1 cellular context compared by ENCODE assay signal in genomic region chr9:94975480-94976452, GRCh38.
A peak's percentile ranks its signal among the peaks of the same experiment; 100 is the strongest.
TF ChIP-seq lines count a peak whose summit lies in the region.

No MANE protein-coding gene starts in this region.

TF ChIP-seq in HepG2, 621 proteins besides CTCF, POLR2A, EP300 and RAD21 (continued from another document and continues in another):
- TF ChIP-seq RERE (CRISPR knock-in tag; IDR thresholded peaks at IDR 0.05; ENCODE audit: low read depth) (no peak), DMAP1 (CRISPR knock-in tag; IDR thresholded peaks at IDR 0.05) (no peak), STAG1 (CRISPR knock-in tag; IDR thresholded peaks at IDR 0.05) (no peak), BCL3 (CRISPR knock-in tag; IDR thresholded peaks at IDR 0.05) (no peak), TBL1XR1 (IDR thresholded peaks at IDR 0.05; ENCODE audit: borderline replicate concordance, low read length, partially characterized antibody) (no peak), ZNF574 (CRISPR knock-in tag; IDR thresholded peaks at IDR 0.05) (no peak), TEAD2 (CRISPR knock-in tag; IDR thresholded peaks at IDR 0.05) (no peak), ZNF512 (CRISPR knock-in tag; IDR thresholded peaks at IDR 0.05) (no peak), ELF1 (CRISPR knock-in tag; IDR thresholded peaks at IDR 0.05) (no peak), ZNF546 (CRISPR knock-in tag; conservative IDR thresholded peaks at IDR 0.05) (no peak), PHF20 (CRISPR knock-in tag; IDR thresholded peaks at IDR 0.05) (no peak), SATB2 (CRISPR knock-in tag; IDR thresholded peaks at IDR 0.05) (no peak), ZNF564 (CRISPR knock-in tag; IDR thresholded peaks at IDR 0.05) (no peak), ZNF703 (CRISPR knock-in tag; IDR thresholded peaks at IDR 0.05; ENCODE audit: borderline replicate concordance) (no peak), ZBTB34 (CRISPR knock-in tag; IDR thresholded peaks at IDR 0.05) (no peak), MAFG (CRISPR knock-in tag; IDR thresholded peaks at IDR 0.05) (no peak), TEF (CRISPR knock-in tag; IDR thresholded peaks at IDR 0.05) (no peak), ZNF510 (CRISPR knock-in tag; IDR thresholded peaks at IDR 0.05; ENCODE audit: low read depth) (no peak), SYNCRIP (IDR thresholded peaks at IDR 0.05; ENCODE audit: insufficient read depth, low read depth, low read length) (no peak), MLX (CRISPR knock-in tag; IDR thresholded peaks at IDR 0.05) (no peak), ATF1 (CRISPR knock-in tag; IDR thresholded peaks at IDR 0.05) (no peak), CBX1 (IDR thresholded peaks at IDR 0.05; ENCODE audit: low read depth) (no peak), GABPA (IDR thresholded peaks at IDR 0.05; ENCODE audit: low read depth, low read length) (no peak), GABPA (CRISPR knock-in tag; IDR thresholded peaks at IDR 0.05; ENCODE audit: low read depth) (no peak), SALL1 (CRISPR knock-in tag; IDR thresholded peaks at IDR 0.05) (peak; percentile 77), ZNF781 (CRISPR knock-in tag; IDR thresholded peaks at IDR 0.05; ENCODE audit: borderline replicate concordance, not compliant biosample characterization) (no peak), ZNF577 (CRISPR knock-in tag; IDR thresholded peaks at IDR 0.05; ENCODE audit: borderline replicate concordance, low read depth) (no peak), PRMT3 (CRISPR knock-in tag; IDR thresholded peaks at IDR 0.05; ENCODE audit: borderline replicate concordance, low read depth) (no peak), STAT5B (CRISPR knock-in tag; IDR thresholded peaks at IDR 0.05) (no peak), ZNF12 (CRISPR knock-in tag; IDR thresholded peaks at IDR 0.05) (no peak), IKZF5 (CRISPR knock-in tag; IDR thresholded peaks at IDR 0.05) (peak; percentile 50; the same call in 1 of the 2 replicates), EZH2 (conservative IDR thresholded peaks at IDR 0.05; ENCODE audit: low read depth, low read length) (no peak), MED1 (CRISPR knock-in tag; IDR thresholded peaks at IDR 0.05) (peak; percentile 46; the same call in 1 of the 2 replicates), ZZZ3 (CRISPR knock-in tag; IDR thresholded peaks at IDR 0.05; ENCODE audit: borderline replicate concordance) (no peak), ZSCAN25 (CRISPR knock-in tag; IDR thresholded peaks at IDR 0.05) (no peak), ZNF543 (CRISPR knock-in tag; IDR thresholded peaks at IDR 0.05) (no peak), CENPX (CRISPR knock-in tag; IDR thresholded peaks at IDR 0.05) (no peak), ZNF136 (CRISPR knock-in tag; IDR thresholded peaks at IDR 0.05; ENCODE audit: low read depth) (no peak), POLR2G (IDR thresholded peaks at IDR 0.05; ENCODE audit: low read depth, low read length) (no peak), ZNF326 (CRISPR knock-in tag; IDR thresholded peaks at IDR 0.05; ENCODE audit: borderline replicate concordance) (no peak), HMGA1 (CRISPR knock-in tag; conservative IDR thresholded peaks at IDR 0.05) (no peak), ZNF891 (CRISPR knock-in tag; IDR thresholded peaks at IDR 0.05) (peak; percentile 49; the same call in 1 of the 2 replicates), ZFP36 (IDR thresholded peaks at IDR 0.05; ENCODE audit: borderline replicate concordance, low read depth, low read length, partially characterized antibody) (no peak), ZNF558 (CRISPR knock-in tag; IDR thresholded peaks at IDR 0.05; ENCODE audit: borderline replicate concordance) (no peak), ZSCAN31 (CRISPR knock-in tag; IDR thresholded peaks at IDR 0.05; ENCODE audit: low read depth) (no peak), ZNF569 (CRISPR knock-in tag; IDR thresholded peaks at IDR 0.05; ENCODE audit: borderline replicate concordance) (no peak), TAF15 (IDR thresholded peaks at IDR 0.05; ENCODE audit: low read depth, low read length, poor library complexity, severe bottlenecking) (no peak), ZSCAN21 (CRISPR knock-in tag; IDR thresholded peaks at IDR 0.05; ENCODE audit: borderline replicate concordance) (no peak), SP2 (CRISPR knock-in tag; IDR thresholded peaks at IDR 0.05) (no peak), NFE2 (CRISPR knock-in tag; IDR thresholded peaks at IDR 0.05) (no peak), ZNF687 (CRISPR knock-in tag; IDR thresholded peaks at IDR 0.05) (peak; percentile 59)
